ENCODE assay signal across 8 cellular contexts in the genomic region with DNA sequence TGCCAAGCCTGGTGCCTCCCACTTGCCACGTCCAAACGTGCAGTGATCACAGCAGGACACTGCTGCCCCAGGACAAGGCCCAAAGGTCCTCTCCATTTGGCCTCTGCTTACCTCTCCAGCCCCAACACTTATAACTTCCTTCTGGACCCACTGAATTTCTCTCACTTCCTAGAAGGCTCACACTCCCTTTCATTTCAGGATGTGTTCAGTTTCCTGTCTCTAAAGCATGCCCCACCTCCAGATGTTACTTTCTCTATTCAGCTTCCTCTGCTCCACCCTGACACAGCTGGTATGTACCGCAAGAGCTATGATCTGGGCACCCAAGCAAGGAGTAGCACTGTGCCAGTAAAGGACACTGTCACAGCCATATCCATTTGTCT. TPM values are rescaled to one million over a fixed set of nuclear protein-coding genes. Genes with fewer than 3 reads are reported as not detected.
DNase-seq lines count a peak whose midpoint lies in the region; ATAC-seq lines count a peak whose summit lies in the region.

No MANE protein-coding gene starts in this region.

- peaks cover 19% of the 10 kb centered on the region for H3K4me1 ChIP-seq in CD8-positive, alpha-beta memory T cell (ENCODE audit: insufficient read depth, low read length)

- CTCF ChIA-PET in CD8-positive, alpha-beta memory T cell (lab: Charles Lee), result interaction anchor here (0.5 to 4.0 kb wide), 3 partner anchors 28 to 43 kb away, joined by 3 to 18 read pairs (median 5); a partner anchor contains a TSS

- H3K9me3 Mint-ChIP-seq in CD8-positive, alpha-beta memory T cell, result peaks cover 0 to 2% (median 0%) of the 10 kb centered on the region in 5 donors

- peak overlapping the region; percentile 84 to 97 (median 96) for H3K27ac Mint-ChIP-seq in CD8-positive, alpha-beta memory T cell

- H3K36me3 ChIP-seq in CD8-positive, alpha-beta memory T cell (ENCODE audit: insufficient read depth, low read length), result no peaks in the 10 kb centered on the region

- H3K27me3 ChIP-seq in CD8-positive, alpha-beta memory T cell (ENCODE audit: insufficient read depth, low read length, poor library complexity, severe bottlenecking), result no peaks in the 10 kb centered on the region

- peak; percentile 26 to 71 (median 50) for DNase-seq in CD8-positive, alpha-beta memory T cell
- peak; percentile 18 for DNase-seq in activated CD4-positive, alpha-beta T cell treated with anti-CD3 and anti-CD28 coated beads, Interleukin-2, amount 50 U/mL, for 1 hour
- peak; percentile 75 for DNase-seq in germinal center (ENCODE audit: low spot score)
- peak in 2 of 3 experiments; percentile 7 to 24 for DNase-seq in stimulated activated CD4-positive, alpha-beta T cell treated with anti-CD3 and anti-CD28 coated beads, TNF-alpha, amount 100 ng/mL, for 24 hours (ENCODE audit: low read depth in 3 of 3)
- no peak for DNase-seq in nucleus accumbens (lab: John Stamatoyannopoulos, UW)
- DNase-seq in cerebellar cortex (ENCODE audit: low spot score), result no peak

- no peaks in the 10 kb centered on the region for H3K9me3 ChIP-seq in CD8-positive, alpha-beta memory T cell (ENCODE audit: low read length)

- ATAC-seq in GM19467 (IDR thresholded peaks at IDR 0.05; ENCODE audit: unreplicated experiment) (peak; percentile 97), HG03558 (IDR thresholded peaks at IDR 0.05; ENCODE audit: extremely low read depth, unreplicated experiment) (peak; percentile 96)

- peaks cover 0 to 10% (median 3%) of the 10 kb centered on the region in 3 donors for H3K36me3 Mint-ChIP-seq in CD8-positive, alpha-beta memory T cell

- peaks cover 41 to 61% (median 58%) of the 10 kb centered on the region in 3 donors for H3K4me1 Mint-ChIP-seq in CD8-positive, alpha-beta memory T cell

- H3K4me3 Mint-ChIP-seq in CD8-positive, alpha-beta memory T cell, result peak overlapping the region; percentile 86 to 95 (median 90)

- POLR2A ChIA-PET in CD8-positive, alpha-beta memory T cell (lab: Charles Lee), result interaction anchor here (1.0 to 1.3 kb wide), 4 partner anchors 33 to 73 kb away, joined by 3 to 11 read pairs (median 3); a partner anchor contains a TSS

- H3K27me3 Mint-ChIP-seq in CD8-positive, alpha-beta memory T cell, result no peaks in the 10 kb centered on the region

- peak overlapping the region; percentile 94 for H3K4me3 ChIP-seq in CD8-positive, alpha-beta memory T cell (ENCODE audit: low read length)

- H3K27ac ChIP-seq in CD8-positive, alpha-beta memory T cell (ENCODE audit: low read depth, low read length), result peak overlapping the region; percentile 81

RNA-seq across cellular contexts. Expression of a gene that starts 33.0 kb away (rescaled TPM):
- total RNA-seq in CD8-positive, alpha-beta memory T cell, result 1 to 10 TPM; 4.8 to 5.8 TPM
- polyA plus RNA-seq in CD8-positive, alpha-beta memory T cell, result 6.7 TPM

RNA-seq across cellular contexts. Expression of a gene that starts 51.6 kb away (rescaled TPM):
- 10 to 100 TPM; 14.3 to 14.7 TPM for total RNA-seq in CD8-positive, alpha-beta memory T cell
- polyA plus RNA-seq in CD8-positive, alpha-beta memory T cell, result 17.9 TPM

RNA-seq across cellular contexts. Expression of a gene that starts 51.7 kb away (rescaled TPM):
- total RNA-seq in CD8-positive, alpha-beta memory T cell, result 10 to 100 TPM; 19.7 to 20.0 TPM
- 3.6 TPM for polyA plus RNA-seq in CD8-positive, alpha-beta memory T cell

Comparison
In these comparisons a context has a peak if more than half of its experiments do, and no peak if none do; other contexts are left out.
1. DNase-seq: peak in CD8-positive, alpha-beta memory T cell (5 of 5), activated CD4-positive, alpha-beta T cell treated with anti-CD3 and anti-CD28 coated beads, Interleukin-2, amount 50 U/mL, for 1 hour (single experiment), germinal center (single experiment) and stimulated activated CD4-positive, alpha-beta T cell treated with anti-CD3 and anti-CD28 coated beads, TNF-alpha, amount 100 ng/mL, for 24 hours (2 of 3); none in nucleus accumbens (0 of 56) and cerebellar cortex (single experiment).